1 cellular context compared by ENCODE assay signal in genomic region chr11:71170619-71171018, GRCh38.
TF ChIP-seq lines count a peak whose summit lies in the region.

No MANE protein-coding gene starts in this region.

TF ChIP-seq in HepG2, 621 proteins besides CTCF, POLR2A, EP300 and RAD21:
- TF ChIP-seq HMGXB3 (CRISPR knock-in tag; IDR thresholded peaks at IDR 0.05; ENCODE audit: borderline replicate concordance) (no peak), ZFP37 (CRISPR knock-in tag; IDR thresholded peaks at IDR 0.05; ENCODE audit: borderline replicate concordance) (no peak), ZBTB38 (CRISPR knock-in tag; IDR thresholded peaks at IDR 0.05) (no peak), RBM22 (optimal IDR thresholded peaks at IDR 0.05; ENCODE audit: low read length) (peak; percentile 14), ZSCAN9 (CRISPR knock-in tag; IDR thresholded peaks at IDR 0.05; ENCODE audit: borderline replicate concordance) (no peak), NRL (CRISPR knock-in tag; IDR thresholded peaks at IDR 0.05; ENCODE audit: borderline replicate concordance) (0 out of 2 replicates have a peak, but pooled peaks have one; percentile 37), ZNF674 (CRISPR knock-in tag; IDR thresholded peaks at IDR 0.05; ENCODE audit: low read depth) (no peak)
- TF ChIP-seq, protein P1, sequence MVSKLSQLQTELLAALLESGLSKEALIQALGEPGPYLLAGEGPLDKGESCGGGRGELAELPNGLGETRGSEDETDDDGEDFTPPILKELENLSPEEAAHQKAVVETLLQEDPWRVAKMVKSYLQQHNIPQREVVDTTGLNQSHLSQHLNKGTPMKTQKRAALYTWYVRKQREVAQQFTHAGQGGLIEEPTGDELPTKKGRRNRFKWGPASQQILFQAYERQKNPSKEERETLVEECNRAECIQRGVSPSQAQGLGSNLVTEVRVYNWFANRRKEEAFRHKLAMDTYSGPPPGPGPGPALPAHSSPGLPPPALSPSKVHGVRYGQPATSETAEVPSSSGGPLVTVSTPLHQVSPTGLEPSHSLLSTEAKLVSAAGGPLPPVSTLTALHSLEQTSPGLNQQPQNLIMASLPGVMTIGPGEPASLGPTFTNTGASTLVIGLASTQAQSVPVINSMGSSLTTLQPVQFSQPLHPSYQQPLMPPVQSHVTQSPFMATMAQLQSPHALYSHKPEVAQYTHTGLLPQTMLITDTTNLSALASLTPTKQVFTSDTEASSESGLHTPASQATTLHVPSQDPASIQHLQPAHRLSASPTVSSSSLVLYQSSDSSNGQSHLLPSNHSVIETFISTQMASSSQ (IDR thresholded peaks at IDR 0.05; ENCODE audit: low read depth), result no peak
- TF ChIP-seq, protein P1 (CRISPR knock-in tag; IDR thresholded peaks at IDR 0.05; ENCODE audit: borderline replicate concordance), result no peak
